12 cellular contexts compared by ENCODE assay signal in genomic region chr10:6128591-6129383, GRCh38. TPM values are rescaled to one million over a fixed set of nuclear protein-coding genes. Genes with fewer than 3 reads are reported as not detected.
DNase-seq lines count a peak whose midpoint lies in the region; ATAC-seq and TF ChIP-seq lines count a peak whose summit lies in the region.
"Had no signal": no experiment of that assay in that cellular context is flagged by ENCODE, and none has a peak within 500 bp of the region (broad histone marks: within the 10 kb centered on the region; RNA-seq: fewer than 3 reads in every experiment).

No MANE protein-coding gene starts in this region.

- H3K27ac Mint-ChIP-seq in activated naive CD8-positive, alpha-beta T cell, result no peak overlapping the region
- H3K27ac Mint-ChIP-seq in activated naive CD8-positive, alpha-beta T cell treated with anti-CD3 and anti-CD28 coated beads for 36 hours, result no peak overlapping the region

- H3K4me1 Mint-ChIP-seq in activated naive CD8-positive, alpha-beta T cell (ENCODE audit: low read depth), result peaks cover 23% of the 10 kb centered on the region
- peaks cover 41% of the 10 kb centered on the region for H3K4me1 Mint-ChIP-seq in activated naive CD8-positive, alpha-beta T cell treated with anti-CD3 and anti-CD28 coated beads for 36 hours

- H3K36me3 ChIP-seq in adrenal gland (replicated peaks in 1 of 2) (no peaks in the 10 kb centered on the region), hepatocyte (replicated peaks; ENCODE audit: insufficient read depth, low read depth) (no peaks in the 10 kb centered on the region), tibial artery (no peaks in the 10 kb centered on the region)

- H3K27ac ChIP-seq in adrenal gland, result peak overlapping the region in 2 of 5 donors; percentile 41 to 57
- no peak overlapping the region for H3K27ac ChIP-seq in hepatocyte
- no peak overlapping the region for H3K27ac ChIP-seq in tibial artery
- H3K27ac ChIP-seq: body of pancreas had no signal

- H3K9me3 ChIP-seq in adrenal gland (replicated peaks in 1 of 3) (no peaks in the 10 kb centered on the region), hepatocyte (ENCODE audit: low read depth) (no peaks in the 10 kb centered on the region), tibial artery (no peaks in the 10 kb centered on the region)
- H3K9me3 ChIP-seq: body of pancreas had no signal

- intact Hi-C loops in adrenal gland (cut with DNase I) (no loop called here), tibial artery (cut with DNase I; ENCODE audit: low total_unique reads) (no loop called here)

- no peaks in the 10 kb centered on the region for H4K20me1 ChIP-seq in hepatocyte (ENCODE audit: insufficient read depth, poor library complexity, severe bottlenecking)

- H3K4me2 ChIP-seq in hepatocyte, result peak overlapping the region; percentile 50

- TF ChIP-seq POLR2A in adrenal gland (IDR thresholded peaks at IDR 0.05), result peak in 1 of 2 donors; percentile 22

- H3K9me2 ChIP-seq in hepatocyte (replicated peaks; ENCODE audit: insufficient read depth), result no peaks in the 10 kb centered on the region

- no peaks in the 10 kb centered on the region for H3K27me3 Mint-ChIP-seq in activated naive CD8-positive, alpha-beta T cell
- peaks cover 4% of the 10 kb centered on the region for H3K27me3 Mint-ChIP-seq in activated naive CD8-positive, alpha-beta T cell treated with anti-CD3 and anti-CD28 coated beads for 36 hours

- no peaks in the 10 kb centered on the region for H3K36me3 Mint-ChIP-seq in activated naive CD8-positive, alpha-beta T cell
- H3K36me3 Mint-ChIP-seq in activated naive CD8-positive, alpha-beta T cell treated with anti-CD3 and anti-CD28 coated beads for 36 hours, result no peaks in the 10 kb centered on the region

- H3K27me3 ChIP-seq in adrenal gland (no peaks in the 10 kb centered on the region), hepatocyte (no peaks in the 10 kb centered on the region), tibial artery (peaks cover 0 to 10% of the 10 kb centered on the region in 2 donors)
- H3K27me3 ChIP-seq: body of pancreas had no signal

- H3K9me3 Mint-ChIP-seq in activated naive CD8-positive, alpha-beta T cell (ENCODE audit: low read depth), result no peaks in the 10 kb centered on the region
- no peaks in the 10 kb centered on the region for H3K9me3 Mint-ChIP-seq in activated naive CD8-positive, alpha-beta T cell treated with anti-CD3 and anti-CD28 coated beads for 36 hours

- H3K4me3 Mint-ChIP-seq in activated naive CD8-positive, alpha-beta T cell, result peak overlapping the region; percentile 62
- no peak overlapping the region for H3K4me3 Mint-ChIP-seq in activated naive CD8-positive, alpha-beta T cell treated with anti-CD3 and anti-CD28 coated beads for 36 hours

- DNase-seq in activated naive CD8-positive, alpha-beta T cell treated with anti-CD3 and anti-CD28 coated beads for 36 hours, result no peak
- peak in 6 of 7 donors; percentile 66 to 77 (median 72) for DNase-seq in adrenal gland
- peak; percentile 44 for DNase-seq in hepatocyte (ENCODE audit: low spot score)
- DNase-seq in tibial artery, result peak; percentile 40 to 66
- DNase-seq in stimulated activated CD4-positive, alpha-beta T cell treated with anti-CD3 and anti-CD28 coated beads, Interleukin-4, amount 100 ng/mL, for 4 hours, result no peak
- DNase-seq in NCI-H2171 treated with DMSO at 0.1 percent for 48 hours (lab: John Stamatoyannopoulos, UW), result no peak
- DNase-seq: NCI-H2081 treated with DMSO at 0.1 percent for 48 hours; stimulated activated CD4-positive, alpha-beta T cell treated with anti-CD3 and anti-CD28 coated beads, Interleukin-2, amount 100 ng/mL, for 24 hours had no signal

- ATAC-seq in GM21390 (IDR thresholded peaks at IDR 0.05; ENCODE audit: unreplicated experiment), result no peak
- ATAC-seq: body of pancreas, left colon had no signal

- TF ChIP-seq CTCF in adrenal gland (IDR thresholded peaks at IDR 0.05) (no peak), hepatocyte (IDR thresholded peaks at IDR 0.05; ENCODE audit: poor library complexity) (no peak), tibial artery (IDR thresholded peaks at IDR 0.05) (no peak)

- WGBS in adrenal gland, 4 donors, result 23 to 37% (median 34%) methylated on average over 12 to 17 of the region's 17 CpGs
- WGBS in hepatocyte (ENCODE audit: low lambda C conversion rate, missing lambda C conversion rate), result 33% methylated on average over 17 of the region's 17 CpGs

- H3K79me2 ChIP-seq in hepatocyte, result no peaks in the 10 kb centered on the region

- H3K4me3 ChIP-seq in adrenal gland (no peak overlapping the region), hepatocyte (no peak overlapping the region), tibial artery (no peak overlapping the region)
- H3K4me3 ChIP-seq: body of pancreas had no signal

- no peak overlapping the region for H2AFZ ChIP-seq in hepatocyte

- H3K4me1 ChIP-seq in adrenal gland (replicated peaks in 1 of 2), result peaks cover 12 to 34% of the 10 kb centered on the region in 2 donors
- no peaks in the 10 kb centered on the region for H3K4me1 ChIP-seq in hepatocyte (ENCODE audit: insufficient read depth)
- H3K4me1 ChIP-seq in tibial artery, result peaks cover 0 to 17% (median 5%) of the 10 kb centered on the region in 4 donors

RNA-seq across cellular contexts. Expression of gene RBM17, which starts 40.0 kb away (rescaled TPM):
- 100 to 1,000 TPM; 337 to 355 TPM for total RNA-seq in activated naive CD8-positive, alpha-beta T cell treated with anti-CD3 and anti-CD28 coated beads for 36 hours
- total RNA-seq in adrenal gland (10 to 100 TPM; 31.9 to 72.1 (median 60.6) TPM), hepatocyte (35.6 and 46.7 TPM in 2 replicates)
- polyA plus RNA-seq in adrenal gland (100 to 1,000 TPM in 2 of 3 donors, 10 to 100 TPM in 1; 92.4 to 123 (median 101) TPM), hepatocyte (112 and 126 TPM in 2 replicates)

Comparison
In these comparisons a context has a peak if more than half of its experiments do, and no peak if none do; other contexts are left out.
1. DNase-seq: peak in adrenal gland (6 of 7), hepatocyte (single experiment) and tibial artery (2 of 2); none in activated naive CD8-positive, alpha-beta T cell treated with anti-CD3 and anti-CD28 coated beads for 36 hours (single experiment), stimulated activated CD4-positive, alpha-beta T cell treated with anti-CD3 and anti-CD28 coated beads, Interleukin-4, amount 100 ng/mL, for 4 hours (0 of 2) and NCI-H2171 treated with DMSO at 0.1 percent for 48 hours (single experiment).